In genomic region chr1:225923692-225924555, GRCh38 we compare ENCODE assay signal across 1 cellular context.
A peak's percentile ranks its signal among the peaks of the same experiment; 100 is the strongest.
TF ChIP-seq lines count a peak whose summit lies in the region.

TSS of gene PYCR2 (minus strand) at chr1:225924250. CDS start at chr1:225924110, 140 bp downstream.

TF ChIP-seq in H1, 55 proteins besides CTCF, POLR2A, EP300 and RAD21 (continued from another document):
- peak in 1 of 2 experiments; percentile 28; a peak in 1 of 4 replicates for TF ChIP-seq HDAC2 (IDR thresholded peaks at IDR 0.05; ENCODE audit: borderline replicate concordance in 1 of 2, low read depth in 2 of 2, low read length in 2 of 2)
- TF ChIP-seq E2F6 (IDR thresholded peaks at IDR 0.05): peak; percentile 74
- peak; percentile 85 for TF ChIP-seq CEBPB (IDR thresholded peaks at IDR 0.05; ENCODE audit: low read depth, low read length)
- TF ChIP-seq TAF7 (optimal IDR thresholded peaks at IDR 0.05; ENCODE audit: borderline replicate concordance, low read depth, low read length): peak; percentile 56
- TF ChIP-seq POLR2AphosphoS5 (IDR thresholded peaks at IDR 0.05; ENCODE audit: low read depth, low read length): peak; percentile 85
- TF ChIP-seq MAX (IDR thresholded peaks at IDR 0.05): peak; percentile 90
- no peak for TF ChIP-seq ZNF274 (IDR thresholded peaks at IDR 0.05; ENCODE audit: borderline replicate concordance, extremely low read depth, low read length)
- peak; percentile 84 for TF ChIP-seq GABPA (IDR thresholded peaks at IDR 0.05; ENCODE audit: borderline replicate concordance, insufficient read depth, low read length)
- peak; percentile 41; the same call in 1 of the 2 replicates for TF ChIP-seq KDM5A (IDR thresholded peaks at IDR 0.05; ENCODE audit: low read length)
- TF ChIP-seq SP4 (IDR thresholded peaks at IDR 0.05; ENCODE audit: low read length): 0 out of 2 replicates have a peak, but pooled peaks have one; percentile 38
- TF ChIP-seq CHD2 (IDR thresholded peaks at IDR 0.05; ENCODE audit: low read length): peak; percentile 68; the same call in 1 of the 2 replicates
- peak in 1 of 2 experiments; percentile 62; a peak in 1 of 4 replicates for TF ChIP-seq SIN3A (conservative IDR thresholded peaks at IDR 0.05 in 1 of 2, IDR thresholded peaks at IDR 0.05 in 1 of 2; ENCODE audit: low read depth in 1 of 2, low read length in 2 of 2)
- peak; percentile 87 for TF ChIP-seq PHF8 (conservative IDR thresholded peaks at IDR 0.05; ENCODE audit: low read depth, low read length)
- no peak for TF ChIP-seq CHD1 (IDR thresholded peaks at IDR 0.05; ENCODE audit: low read depth, low read length)
